23 cellular contexts compared by ENCODE assay signal in the genomic region with DNA sequence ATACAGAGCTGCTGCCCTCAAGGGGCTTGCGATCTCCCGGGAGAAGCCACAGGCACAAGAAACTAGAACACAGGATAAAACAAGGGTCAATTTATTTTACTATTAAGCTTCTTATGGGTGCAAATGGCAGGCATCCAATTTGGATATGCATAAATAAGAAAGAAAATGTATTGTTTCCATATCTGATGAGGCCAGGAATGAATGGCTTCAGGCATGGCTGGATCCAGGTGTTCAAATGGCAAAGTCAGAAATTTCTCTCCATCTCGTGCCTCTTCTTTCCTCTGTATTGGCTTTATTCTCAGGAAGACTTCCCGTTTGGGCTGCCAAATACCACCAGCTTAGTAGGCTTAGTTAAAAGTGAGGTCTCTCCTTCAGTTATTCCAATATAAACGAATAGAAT. TPM values are rescaled to one million over a fixed set of nuclear protein-coding genes. Genes with fewer than 3 reads are reported as not detected.
DNase-seq lines count a peak whose midpoint lies in the region; ATAC-seq, FAIRE-seq and TF ChIP-seq lines count a peak whose summit lies in the region.
"Had no signal": no experiment of that assay in that cellular context is flagged by ENCODE, and none has a peak within 500 bp of the region (broad histone marks: within the 10 kb centered on the region; RNA-seq: fewer than 3 reads in every experiment).

No MANE protein-coding gene starts in this region.

- CTCF ChIA-PET in MCF 10A (lab: Yijun Ruan, JAX) (interaction anchor here (0.5 to 0.6 kb wide), 2 partner anchors 16 to 268 kb away, joined by 3 read pairs; no protein-coding TSS in a partner anchor), K562 (lab: Yijun Ruan, JAX; ENCODE audit: low intra/inter-chr PET ratio) (no interaction called here)

- H3K4me1 ChIP-seq in breast epithelium: no peaks in the 10 kb centered on the region
- H3K4me1 ChIP-seq in K562 (replicated peaks in 1 of 2; ENCODE audit: control insufficient read depth in 2 of 2, insufficient read depth in 2 of 2, low read length in 2 of 2): peaks cover 0 to 4% of the 10 kb centered on the region in 2 experiments; a peak in 1 of 5 replicates
- H3K4me1 ChIP-seq in small intestine (ENCODE audit: control insufficient read depth in 2 of 2, insufficient read depth in 1 of 2, low read depth in 1 of 2, low read length in 1 of 2): no peaks in the 10 kb centered on the region
- H3K4me1 ChIP-seq: A549; BLaER1 treated with 17β-estradiol and CSF1 and Interleukin-3, amounts not matched to agents 10 nM and 100 nM; Caco-2 had no signal

- no peak overlapping the region for H3K4me3 ChIP-seq in breast epithelium
- no peak overlapping the region for H3K4me3 ChIP-seq in K562
- no peak overlapping the region for H3K4me3 ChIP-seq in small intestine (ENCODE audit: low read depth in 1 of 2, low read length in 2 of 2)
- H3K4me3 ChIP-seq: A549; BLaER1 treated with 17β-estradiol and CSF1 and Interleukin-3, amounts not matched to agents 10 nM and 100 nM had no signal

- no peaks in the 10 kb centered on the region for H3K27me3 ChIP-seq in breast epithelium
- H3K27me3 ChIP-seq in K562 (ENCODE audit: control insufficient read depth in 2 of 2, insufficient read depth in 2 of 2, low read length in 2 of 2): peaks cover 10 to 27% of the 10 kb centered on the region in 2 experiments; a peak in 4 of 5 replicates
- no peaks in the 10 kb centered on the region for H3K27me3 ChIP-seq in small intestine (ENCODE audit: control insufficient read depth in 2 of 2, insufficient read depth in 2 of 2, low read length in 2 of 2)
- H3K27me3 ChIP-seq: BLaER1 treated with 17β-estradiol and CSF1 and Interleukin-3, amounts not matched to agents 10 nM and 100 nM had no signal

- TF ChIP-seq RAD21 in K562 (CRISPR knock-in tag; conservative IDR thresholded peaks at IDR 0.05 in 1 of 2, IDR thresholded peaks at IDR 0.05 in 1 of 2): no peak

- peaks cover 7% of the 10 kb centered on the region for H3K9me3 Mint-ChIP-seq in MCF 10A (ENCODE audit: unreplicated experiment)
- H3K9me3 Mint-ChIP-seq: CD4-positive, alpha-beta T cell; CD8-positive, alpha-beta T cell had no signal

- FAIRE-seq in K562 (lab: Jason Lieb, UNC): no peak
- no peak for FAIRE-seq in small intestine (lab: Jason Lieb, UNC)
- FAIRE-seq: A549, D721Med, G401.6, GM12891 had no signal

- H3K9ac ChIP-seq in K562 (ENCODE audit: insufficient read depth in 1 of 2, low read depth in 2 of 2, low read length in 2 of 2): no peak overlapping the region
- H3K9ac ChIP-seq: BLaER1 treated with 17β-estradiol and CSF1 and Interleukin-3, amounts not matched to agents 10 nM and 100 nM had no signal

- ATAC-seq in K562 (no peak), GM21367 (IDR thresholded peaks at IDR 0.05; ENCODE audit: unreplicated experiment) (no peak)
- ATAC-seq: A549; CD8-positive, alpha-beta T cell had no signal

- H2AFZ ChIP-seq in K562 (ENCODE audit: low read depth, low read length): no peak overlapping the region

- no peaks in the 10 kb centered on the region for H4K20me1 ChIP-seq in K562 (replicated peaks; ENCODE audit: control insufficient read depth, insufficient read depth, low read length)
- H4K20me1 ChIP-seq: BLaER1 treated with 17β-estradiol and CSF1 and Interleukin-3, amounts not matched to agents 10 nM and 100 nM had no signal

- 0% methylated on average over 5 of the region's 5 CpGs for WGBS in K562 (ENCODE audit: insufficient coverage, low coverage, missing lambda C conversion rate)
- WGBS in small intestine, 3 donors: 77 to 83% (median 82%) methylated on average over 5 of the region's 5 CpGs

- TF ChIP-seq CTCF in MCF 10A (IDR thresholded peaks at IDR 0.05; ENCODE audit: unreplicated experiment): no peak
- no peak for TF ChIP-seq CTCF in breast epithelium (IDR thresholded peaks at IDR 0.05)
- no peak for TF ChIP-seq CTCF in K562 (IDR thresholded peaks at IDR 0.05 in 2 of 3, conservative IDR thresholded peaks at IDR 0.05 in 1 of 3; ENCODE audit: insufficient read depth in 2 of 3, low read depth in 1 of 3, low read length in 3 of 3)

- DNase-seq in MCF 10A (ENCODE audit: unreplicated experiment): no peak
- no peak for DNase-seq in breast epithelium (ENCODE audit: low spot score in 2 of 2)
- DNase-seq in K562 (ENCODE audit: extremely low read depth in 1 of 4, low spot score in 3 of 4): no peak
- DNase-seq in posterior vena cava (ENCODE audit: low spot score): peak; percentile 51
- DNase-seq in small intestine: no peak
- DNase-seq: AML-193; Caco-2; Calu3; CD4-positive, alpha-beta T cell; CD8-positive, alpha-beta T cell; DMS79 treated with DMSO at 0.1 percent for 48 hours; GF-D8 had no signal

- no peaks in the 10 kb centered on the region for H3K9me3 ChIP-seq in breast epithelium
- no peaks in the 10 kb centered on the region for H3K9me3 ChIP-seq in K562 (replicated peaks; ENCODE audit: control insufficient read depth, insufficient read depth, low read depth, low read length)
- H3K9me3 ChIP-seq in small intestine (ENCODE audit: control insufficient read depth, low read depth): no peaks in the 10 kb centered on the region
- H3K9me3 ChIP-seq: A549; BLaER1 treated with 17β-estradiol and CSF1 and Interleukin-3, amounts not matched to agents 10 nM and 100 nM; Caco-2 had no signal

- H3K4me3 Mint-ChIP-seq in MCF 10A (ENCODE audit: unreplicated experiment): no peak overlapping the region
- H3K4me3 Mint-ChIP-seq: B cell; CD4-positive, alpha-beta T cell; CD8-positive, alpha-beta T cell had no signal

- H3K27ac ChIP-seq in breast epithelium (no peak overlapping the region), K562 (ENCODE audit: extremely low read depth, low read depth, low read length) (no peak overlapping the region), small intestine (ENCODE audit: low read depth in 1 of 2, low read length in 1 of 2) (no peak overlapping the region)
- H3K27ac ChIP-seq: 22Rv1; A549; BLaER1 treated with 17β-estradiol and CSF1 and Interleukin-3, amounts not matched to agents 10 nM and 100 nM; C4-2B had no signal

- peak overlapping the region; percentile 64 for H3K27ac Mint-ChIP-seq in MCF 10A (ENCODE audit: low read depth, unreplicated experiment)
- H3K27ac Mint-ChIP-seq: B cell; CD4-positive, alpha-beta T cell; CD8-positive, alpha-beta T cell had no signal

- H3K9me1 ChIP-seq in K562 (ENCODE audit: control insufficient read depth, insufficient read depth, low read length): no peaks in the 10 kb centered on the region

- H3K36me3 Mint-ChIP-seq in MCF 10A (ENCODE audit: insufficient read depth, unreplicated experiment): no peaks in the 10 kb centered on the region
- H3K36me3 Mint-ChIP-seq: CD8-positive, alpha-beta T cell had no signal

- H3K27me3 Mint-ChIP-seq in MCF 10A (ENCODE audit: insufficient read depth, unreplicated experiment): no peaks in the 10 kb centered on the region

- intact Hi-C loops in MCF 10A (cut with micrococcal nuclease) (no loop called here), breast epithelium (cut with DNase I; ENCODE audit: low total_unique reads) (no loop called here), K562 (cut with micrococcal nuclease) (no loop called here), posterior vena cava (cut with DNase I) (no loop called here)

- no peaks in the 10 kb centered on the region for H3K36me3 ChIP-seq in breast epithelium
- H3K36me3 ChIP-seq in K562 (ENCODE audit: control insufficient read depth, insufficient read depth, low read length): no peaks in the 10 kb centered on the region
- H3K36me3 ChIP-seq in small intestine (ENCODE audit: control insufficient read depth in 2 of 2, insufficient read depth in 2 of 2, low read length in 2 of 2): no peaks in the 10 kb centered on the region
- H3K36me3 ChIP-seq: BLaER1 treated with 17β-estradiol and CSF1 and Interleukin-3, amounts not matched to agents 10 nM and 100 nM had no signal

- no peak overlapping the region for H3K4me2 ChIP-seq in K562 (ENCODE audit: insufficient read depth, low read length)
- H3K4me2 ChIP-seq: A549; BLaER1 treated with 17β-estradiol and CSF1 and Interleukin-3, amounts not matched to agents 10 nM and 100 nM had no signal

- TF ChIP-seq POLR2A in breast epithelium (IDR thresholded peaks at IDR 0.05): no peak
- no peak for TF ChIP-seq POLR2A in K562 (conservative IDR thresholded peaks at IDR 0.05)

- H3K79me2 ChIP-seq in K562 (ENCODE audit: control insufficient read depth, insufficient read depth, low read length): no peaks in the 10 kb centered on the region

- POLR2A ChIA-PET in MCF 10A (lab: Yijun Ruan, JAX) (interaction anchor here (1.0 kb wide), 1 partner anchor 9 kb away, joined by 3 read pairs; no protein-coding TSS in a partner anchor), K562 (lab: Yijun Ruan, JAX) (no interaction called here)

- peaks cover 6% of the 10 kb centered on the region for H3K4me1 Mint-ChIP-seq in MCF 10A (ENCODE audit: insufficient read depth, unreplicated experiment)
- H3K4me1 Mint-ChIP-seq: B cell had no signal

- TF ChIP-seq EP300 in K562 (IDR thresholded peaks at IDR 0.05; ENCODE audit: low read length): no peak

- in situ Hi-C loops in K562 (cut with MboI): no loop called here

- no TSS peak for BruUV-seq in MCF 10A (replicated peaks; lab: Mats Ljungman, UMichigan)
- no TSS peak for BruUV-seq in K562 (replicated peaks; lab: Mats Ljungman, UMichigan)

TF ChIP-seq in K562, 482 proteins besides CTCF, POLR2A, EP300 and RAD21:
- no peak for TF ChIP-seq MAZ (CRISPR knock-in tag; conservative IDR thresholded peaks at IDR 0.05 in 1 of 2, IDR thresholded peaks at IDR 0.05 in 1 of 2)
- TF ChIP-seq RBM25 (IDR thresholded peaks at IDR 0.05; ENCODE audit: low read depth, low read length, severe bottlenecking): peak; percentile 7

RNA-seq across cellular contexts. Expression of gene SCNN1B, which starts 43.1 kb away (rescaled TPM):
- total RNA-seq in MCF 10A (2022): 9.5 and 12.5 TPM in 2 replicates
- total RNA-seq in breast epithelium: 10 to 100 TPM in 2 of 3 donors, 1 to 10 TPM in 1; 3.0 to 18.0 (median 18.0) TPM
- total RNA-seq in K562 (2011; cell fraction: chromatin; rRNA removed; ENCODE audit: low replicate concordance): not detected in 2 replicates
- not detected in 2 replicates for total RNA-seq in K562 (2011; cell fraction: nucleolus; rRNA removed)
- total RNA-seq in K562 (2011; cell fraction: nucleoplasm; rRNA removed): not detected in 2 replicates
- not detected in 2 replicates for total RNA-seq in K562 (2014; rRNA removed)
- not detected in 2 replicates for total RNA-seq in K562 (2014; rRNA removed; fragmentation: Illumina TruSeq; extraction: Trizol)
- not detected in 2 replicates for total RNA-seq in K562 (2015; rRNA removed; fragmentation: Illumina TruSeq; extraction: Trizol)
- total RNA-seq in K562 (2021): not detected in 2 replicates
- polyA plus RNA-seq in K562 (2011; rRNA removed): not detected in 2 replicates
- polyA plus RNA-seq in K562 (2011; cell fraction: cytosol; rRNA removed): not detected in 2 replicates
- polyA plus RNA-seq in K562 (2011; cell fraction: nucleus; rRNA removed): not detected in 2 replicates
- polyA plus RNA-seq in K562 (2012): not detected in 2 replicates
- not detected in 2 replicates for polyA plus RNA-seq in K562 (2014; fragmentation: Illumina TruSeq; extraction: Trizol)
- polyA plus RNA-seq in K562 (2014; fragmentation: Nextera tagmentation; extraction: Ambion mirVana): not detected
- polyA plus RNA-seq in K562 (2014; rRNA removed): not detected in 2 replicates
- not detected in 2 replicates for polyA minus RNA-seq in K562 (2011; rRNA and poly(A)+ RNA removed)
- polyA minus RNA-seq in K562 (2011; cell fraction: cytosol; rRNA and poly(A)+ RNA removed): not detected in 2 replicates
- polyA minus RNA-seq in K562 (2011; cell fraction: nucleus; rRNA and poly(A)+ RNA removed): not detected in 2 replicates
- total RNA-seq in posterior vena cava: 1 to 10 TPM; 2.7 to 4.5 TPM
- 1 to 10 TPM in 2 of 3 donors, not detected in 1; 2.2 to 5.1 TPM for polyA plus RNA-seq in small intestine
- total RNA-seq: A172; B cell; Caco-2; Calu3; CD4-positive, alpha-beta T cell; CD8-positive, alpha-beta T cell had no signal
- polyA plus RNA-seq: BJ had no signal
